Comparison of ENCODE assay signal across 9 cellular contexts in the genomic region with DNA sequence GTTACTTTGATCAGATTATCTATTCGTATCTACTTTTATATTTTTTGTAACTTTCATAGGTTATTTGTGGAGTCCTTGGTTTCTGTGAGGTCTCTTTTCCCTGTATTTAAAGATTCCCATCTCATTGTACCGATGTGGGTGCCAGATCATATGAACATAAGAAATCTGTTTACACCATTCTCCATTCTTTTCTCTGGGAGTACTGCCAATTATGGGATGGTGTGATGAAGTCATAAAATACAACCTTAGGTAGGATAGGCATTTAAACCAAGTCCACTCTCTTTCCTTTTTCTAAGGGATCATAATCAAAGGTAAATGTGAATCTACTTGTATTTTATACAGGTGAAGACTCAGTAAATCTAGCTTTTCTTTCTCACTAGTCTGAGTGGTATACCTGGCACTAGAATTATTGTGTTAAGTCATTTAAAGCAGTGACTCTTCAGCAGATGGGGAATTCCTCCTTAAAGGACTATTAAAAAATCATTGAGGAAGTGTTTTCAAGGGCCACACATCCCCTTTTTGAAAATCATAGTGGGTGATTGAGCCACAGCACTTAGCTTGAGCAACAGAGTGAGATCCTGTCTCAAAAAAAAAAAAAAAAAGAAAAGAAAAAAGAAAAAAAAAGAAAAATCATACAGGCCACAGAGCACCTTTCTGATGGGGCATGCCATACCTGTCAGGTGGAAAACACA. TPM values are rescaled to one million over a fixed set of nuclear protein-coding genes. Genes with fewer than 3 reads are reported as not detected.
DNase-seq lines count a peak whose midpoint lies in the region; ATAC-seq lines count a peak whose summit lies in the region.
"Had no signal": no experiment of that assay in that cellular context is flagged by ENCODE, and none has a peak within 500 bp of the region (broad histone marks: within the 10 kb centered on the region; RNA-seq: fewer than 3 reads in every experiment).

No MANE protein-coding gene starts in this region.

- H3K9me3 Mint-ChIP-seq in effector memory CD8-positive, alpha-beta T cell = no peaks in the 10 kb centered on the region
- H3K9me3 Mint-ChIP-seq in T-cell = peaks cover 0 to 3% (median 0%) of the 10 kb centered on the region in 3 donors

- peak; percentile 41 for ATAC-seq in GM21576 (IDR thresholded peaks at IDR 0.05; ENCODE audit: unreplicated experiment)
- no peak for ATAC-seq in effector memory CD8-positive, alpha-beta T cell (replicated peaks)
- no peak for ATAC-seq in T-cell (replicated peaks in 1 of 4)
- ATAC-seq: natural killer cell treated with Interleukin-12 subunit alpha and Interleukin-12 subunit beta and Interleukin-15 and Interleukin-18, amount 100 ng/mL, for 72 hours had no signal

- CTCF ChIA-PET in T-cell (lab: Charles Lee) = interaction anchor here (0.6 to 0.7 kb wide), 2 partner anchors 23 to 34 kb away, joined by 3 read pairs; no protein-coding TSS in a partner anchor

- POLR2A ChIA-PET in T-cell (lab: Charles Lee) = no interaction called here

- H3K4me1 Mint-ChIP-seq in effector memory CD8-positive, alpha-beta T cell (ENCODE audit: low read depth in 2 of 2) = peaks cover 14 to 20% of the 10 kb centered on the region in 2 donors
- H3K4me1 Mint-ChIP-seq in T-cell = peaks cover 35 to 56% (median 55%) of the 10 kb centered on the region in 3 donors

- H3K27ac Mint-ChIP-seq in effector memory CD8-positive, alpha-beta T cell = peak overlapping the region in 1 of 2 donors; percentile 5
- H3K27ac Mint-ChIP-seq in T-cell = no peak overlapping the region

- DNase-seq in NCI-H2196 (lab: John Stamatoyannopoulos, UW; ENCODE audit: unreplicated experiment) = peak; percentile 79
- DNase-seq in dedifferentiated amniotic fluid mesenchymal stem cell (ENCODE audit: extremely low spot score) = peak; percentile 40
- DNase-seq in renal cortical epithelial cell (ENCODE audit: low read depth) = peak; percentile 85
- no peak for DNase-seq in NCI-H146 (lab: John Stamatoyannopoulos, UW)
- no peak for DNase-seq in activated CD8-positive, alpha-beta memory T cell treated with anti-CD3 and anti-CD28 coated beads for 24 hours
- no peak for DNase-seq in effector memory CD8-positive, alpha-beta T cell
- no peak for DNase-seq in T-cell

- no peaks in the 10 kb centered on the region for H3K27me3 Mint-ChIP-seq in effector memory CD8-positive, alpha-beta T cell
- no peaks in the 10 kb centered on the region for H3K27me3 Mint-ChIP-seq in T-cell
- H3K27me3 Mint-ChIP-seq: natural killer cell treated with Interleukin-12 subunit alpha and Interleukin-12 subunit beta and Interleukin-15 and Interleukin-18, amount 100 ng/mL, for 72 hours had no signal

- no peaks in the 10 kb centered on the region for H3K36me3 Mint-ChIP-seq in effector memory CD8-positive, alpha-beta T cell (ENCODE audit: insufficient read depth)
- peaks cover 22% of the 10 kb centered on the region for H3K36me3 Mint-ChIP-seq in T-cell

- no peak overlapping the region for H3K4me3 Mint-ChIP-seq in effector memory CD8-positive, alpha-beta T cell
- H3K4me3 Mint-ChIP-seq in T-cell = no peak overlapping the region
- H3K4me3 Mint-ChIP-seq: natural killer cell treated with Interleukin-12 subunit alpha and Interleukin-12 subunit beta and Interleukin-15 and Interleukin-18, amount 100 ng/mL, for 72 hours had no signal

RNA-seq across cellular contexts. Expression of a gene that starts 12.3 kb away (rescaled TPM):
- total RNA-seq in renal cortical epithelial cell (135 and 224 TPM in 2 replicates), T-cell (100 to 1,000 TPM; 130 to 720 (median 132) TPM)

RNA-seq across cellular contexts. Expression of a gene that starts 58.0 kb away (rescaled TPM):
- total RNA-seq in renal cortical epithelial cell = 15.5 and 32.0 TPM in 2 replicates
- total RNA-seq in T-cell = 10 to 100 TPM; 38.0 to 44.8 (median 41.3) TPM

Comparison
In these comparisons a context has a peak if more than half of its experiments do, and no peak if none do; other contexts are left out.
1. DNase-seq: peak in NCI-H2196 (single experiment), dedifferentiated amniotic fluid mesenchymal stem cell (single experiment) and renal cortical epithelial cell (single experiment); none in NCI-H146 (single experiment), activated CD8-positive, alpha-beta memory T cell treated with anti-CD3 and anti-CD28 coated beads for 24 hours (single experiment), effector memory CD8-positive, alpha-beta T cell (0 of 3) and T-cell (0 of 34).